22 cellular contexts compared by ENCODE assay signal in genomic region chr4:170736710-170737109, GRCh38.
A peak's percentile ranks its signal among the peaks of the same experiment; 100 is the strongest.
DNase-seq lines count a peak whose midpoint lies in the region; ATAC-seq, FAIRE-seq and TF ChIP-seq lines count a peak whose summit lies in the region.
"Had no signal": no experiment of that assay in that cellular context is flagged by ENCODE, and none has a peak within 500 bp of the region (broad histone marks: within the 10 kb centered on the region; RNA-seq: fewer than 3 reads in every experiment).

No MANE protein-coding gene starts in this region.

- no peaks in the 10 kb centered on the region for H3K9me2 ChIP-seq in GM23248 (ENCODE audit: insufficient read depth)

- no peaks in the 10 kb centered on the region for H4K20me1 ChIP-seq in GM23248 (ENCODE audit: insufficient read depth)

- H3K4me1 ChIP-seq in GM23248 (ENCODE audit: insufficient read depth) (no peaks in the 10 kb centered on the region), foreskin keratinocyte (no peaks in the 10 kb centered on the region)
- H3K4me1 ChIP-seq: BE2C, SJSA1 had no signal

- peak; percentile 63 for FAIRE-seq in RCC 7860 (lab: Jason Lieb, UNC)
- FAIRE-seq: A204.1, GM12892, GM18507, H54 had no signal

- CTCF ChIA-PET in RWPE1 (lab: Yijun Ruan, JAX): no interaction called here

- no peaks in the 10 kb centered on the region for H3F3A ChIP-seq in GM23248 (ENCODE audit: insufficient read depth)

- DNase-seq in GM23248 (peak; percentile 0), RCC 7860 (ENCODE audit: low spot score) (peak; percentile 9), astrocyte of the cerebellum (ENCODE audit: low read depth) (peak; percentile 1), foreskin keratinocyte (peak; percentile 29 to 40), HuH-7 (ENCODE audit: low spot score) (no peak), RWPE1 (ENCODE audit: low spot score) (no peak)
- DNase-seq: BE2C; CD4-positive, alpha-beta T cell; HFFc6; MV-4-11; NCI-H1417; NCI-H187 treated with DMSO at 0.1 percent for 48 hours; NCI-H226; NCI-H524 had no signal

- no peak overlapping the region for H2AFZ ChIP-seq in GM23248

- H3K9me3 ChIP-seq in GM23248 (ENCODE audit: low read depth): no peaks in the 10 kb centered on the region
- H3K9me3 ChIP-seq: BE2C, SJSA1 had no signal

- in situ Hi-C loops in GM23248 (cut with MboI): no loop called here
- in situ Hi-C loops in astrocyte of the cerebellum (cut with HindIII; ENCODE audit: low sequenced_read_pairs): no loop called here

- H3K4me2 ChIP-seq in GM23248 (ENCODE audit: unreplicated experiment): no peak overlapping the region

- H3K36me3 ChIP-seq in GM23248 (ENCODE audit: low read depth): no peaks in the 10 kb centered on the region
- H3K36me3 ChIP-seq: BE2C, SJSA1 had no signal

- no peak overlapping the region for H3K9ac ChIP-seq in GM23248

- H3K27ac ChIP-seq in GM23248 (no peak overlapping the region), foreskin keratinocyte (no peak overlapping the region), RWPE1 (no peak overlapping the region)
- H3K27ac ChIP-seq: HL-60, SJSA1 had no signal

- ATAC-seq in foreskin keratinocyte: peak; percentile 18
- ATAC-seq in GM21526 (IDR thresholded peaks at IDR 0.05; ENCODE audit: low FRiP score, unreplicated experiment): no peak
- no peak for ATAC-seq in GM18873 (IDR thresholded peaks at IDR 0.05; ENCODE audit: low FRiP score, unreplicated experiment)

- POLR2A ChIA-PET in RWPE1 (lab: Yijun Ruan, JAX; ENCODE audit: low non-redundant PET): no interaction called here

- H3K27me3 ChIP-seq in GM23248 (replicated peaks; ENCODE audit: insufficient read depth) (no peaks in the 10 kb centered on the region), foreskin keratinocyte (no peaks in the 10 kb centered on the region)
- H3K27me3 ChIP-seq: BE2C, SJSA1 had no signal

- H3K4me3 ChIP-seq in GM23248 (no peak overlapping the region), astrocyte of the cerebellum (ENCODE audit: low read depth, low read length) (no peak overlapping the region)
- H3K4me3 ChIP-seq: SJSA1 had no signal

- no peak for TF ChIP-seq CTCF in astrocyte of the cerebellum (IDR thresholded peaks at IDR 0.05; ENCODE audit: low read depth, low read length, missing control alignments)
- no peak for TF ChIP-seq CTCF in foreskin keratinocyte (conservative IDR thresholded peaks at IDR 0.05)
- TF ChIP-seq CTCF in RWPE1 (conservative IDR thresholded peaks at IDR 0.05; ENCODE audit: low read depth): no peak

- no peaks in the 10 kb centered on the region for H3K79me2 ChIP-seq in GM23248 (ENCODE audit: insufficient read depth)

Comparison
In these comparisons a context has a peak if more than half of its experiments do, and no peak if none do; other contexts are left out.
1. DNase-seq: peak in GM23248 (single experiment), RCC 7860 (single experiment), astrocyte of the cerebellum (single experiment) and foreskin keratinocyte (2 of 2); none in HuH-7 (single experiment) and RWPE1 (single experiment).